Comparison of ENCODE assay signal across 1 cellular context in genomic region chr1:113040041-113040440, GRCh38.
A peak's percentile ranks its signal among the peaks of the same experiment; 100 is the strongest.
TF ChIP-seq lines count a peak whose summit lies in the region.

No MANE protein-coding gene starts in this region.

TF ChIP-seq in SK-N-SH, 30 proteins besides CTCF, POLR2A, EP300 and RAD21 (continued from another document):
- TF ChIP-seq, protein P1, sequence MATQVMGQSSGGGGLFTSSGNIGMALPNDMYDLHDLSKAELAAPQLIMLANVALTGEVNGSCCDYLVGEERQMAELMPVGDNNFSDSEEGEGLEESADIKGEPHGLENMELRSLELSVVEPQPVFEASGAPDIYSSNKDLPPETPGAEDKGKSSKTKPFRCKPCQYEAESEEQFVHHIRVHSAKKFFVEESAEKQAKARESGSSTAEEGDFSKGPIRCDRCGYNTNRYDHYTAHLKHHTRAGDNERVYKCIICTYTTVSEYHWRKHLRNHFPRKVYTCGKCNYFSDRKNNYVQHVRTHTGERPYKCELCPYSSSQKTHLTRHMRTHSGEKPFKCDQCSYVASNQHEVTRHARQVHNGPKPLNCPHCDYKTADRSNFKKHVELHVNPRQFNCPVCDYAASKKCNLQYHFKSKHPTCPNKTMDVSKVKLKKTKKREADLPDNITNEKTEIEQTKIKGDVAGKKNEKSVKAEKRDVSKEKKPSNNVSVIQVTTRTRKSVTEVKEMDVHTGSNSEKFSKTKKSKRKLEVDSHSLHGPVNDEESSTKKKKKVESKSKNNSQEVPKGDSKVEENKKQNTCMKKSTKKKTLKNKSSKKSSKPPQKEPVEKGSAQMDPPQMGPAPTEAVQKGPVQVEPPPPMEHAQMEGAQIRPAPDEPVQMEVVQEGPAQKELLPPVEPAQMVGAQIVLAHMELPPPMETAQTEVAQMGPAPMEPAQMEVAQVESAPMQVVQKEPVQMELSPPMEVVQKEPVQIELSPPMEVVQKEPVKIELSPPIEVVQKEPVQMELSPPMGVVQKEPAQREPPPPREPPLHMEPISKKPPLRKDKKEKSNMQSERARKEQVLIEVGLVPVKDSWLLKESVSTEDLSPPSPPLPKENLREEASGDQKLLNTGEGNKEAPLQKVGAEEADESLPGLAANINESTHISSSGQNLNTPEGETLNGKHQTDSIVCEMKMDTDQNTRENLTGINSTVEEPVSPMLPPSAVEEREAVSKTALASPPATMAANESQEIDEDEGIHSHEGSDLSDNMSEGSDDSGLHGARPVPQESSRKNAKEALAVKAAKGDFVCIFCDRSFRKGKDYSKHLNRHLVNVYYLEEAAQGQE (IDR thresholded peaks at IDR 0.05; ENCODE audit: low read depth, low read length), result no peak
- TF ChIP-seq FOXJ3 (CRISPR knock-in tag; IDR thresholded peaks at IDR 0.05) (0 out of 2 replicates have a peak, but pooled peaks have one; percentile 44), CHD2 (IDR thresholded peaks at IDR 0.05; ENCODE audit: low read length, partially characterized antibody) (peak; percentile 46)
- TF ChIP-seq, protein P2, sequence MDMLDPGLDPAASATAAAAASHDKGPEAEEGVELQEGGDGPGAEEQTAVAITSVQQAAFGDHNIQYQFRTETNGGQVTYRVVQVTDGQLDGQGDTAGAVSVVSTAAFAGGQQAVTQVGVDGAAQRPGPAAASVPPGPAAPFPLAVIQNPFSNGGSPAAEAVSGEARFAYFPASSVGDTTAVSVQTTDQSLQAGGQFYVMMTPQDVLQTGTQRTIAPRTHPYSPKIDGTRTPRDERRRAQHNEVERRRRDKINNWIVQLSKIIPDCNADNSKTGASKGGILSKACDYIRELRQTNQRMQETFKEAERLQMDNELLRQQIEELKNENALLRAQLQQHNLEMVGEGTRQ (IDR thresholded peaks at IDR 0.05; ENCODE audit: borderline replicate concordance, low read depth, low read length), result no peak
